11 cellular contexts compared by ENCODE assay signal in genomic region chr18:9619545-9619944, GRCh38. TPM values are rescaled to one million over a fixed set of nuclear protein-coding genes. Genes with fewer than 3 reads are reported as not detected.
DNase-seq lines count a peak whose midpoint lies in the region; ATAC-seq and TF ChIP-seq lines count a peak whose summit lies in the region.
"Had no signal": no experiment of that assay in that cellular context is flagged by ENCODE, and none has a peak within 500 bp of the region (broad histone marks: within the 10 kb centered on the region; RNA-seq: fewer than 3 reads in every experiment).

No MANE protein-coding gene starts in this region.

- H3K36me3 Mint-ChIP-seq in activated CD8-positive, alpha-beta T cell treated with anti-CD3 and anti-CD28 coated beads for 36 hours (ENCODE audit: low read depth), result no peaks in the 10 kb centered on the region

- no peak overlapping the region for H3K27ac ChIP-seq in AG04450 (ENCODE audit: low read depth, low read length)
- H3K27ac ChIP-seq in upper lobe of left lung, result peak overlapping the region in 2 of 4 donors; percentile 36 to 39

- WGBS in upper lobe of left lung, 2 donors, result 20 to 28% methylated on average over 1 of the region's 1 CpG

- H3K36me3 ChIP-seq in upper lobe of left lung, result no peaks in the 10 kb centered on the region

- no peaks in the 10 kb centered on the region for H3K27me3 Mint-ChIP-seq in activated CD8-positive, alpha-beta T cell treated with anti-CD3 and anti-CD28 coated beads for 36 hours

- H3K4me3 Mint-ChIP-seq in activated CD8-positive, alpha-beta T cell treated with anti-CD3 and anti-CD28 coated beads for 36 hours, result no peak overlapping the region

- H3K4me1 ChIP-seq in upper lobe of left lung, result peaks cover 9 to 22% (median 16%) of the 10 kb centered on the region in 4 donors
- H3K4me1 ChIP-seq: Caco-2 had no signal

- POLR2A ChIA-PET in AG04450 (lab: Yijun Ruan, JAX), result interaction anchor here (0.5 to 1.2 kb wide), 6 partner anchors 24 to 123 kb away, joined by 3 to 9 read pairs (median 4); partner anchors contain the start of gene RAB31
- POLR2A ChIA-PET in activated CD8-positive, alpha-beta T cell treated with anti-CD3 and anti-CD28 coated beads for 36 hours (lab: Charles Lee), result no interaction called here

- H3K4me3 ChIP-seq in AG04450 (ENCODE audit: low read depth, low read length) (no peak overlapping the region), upper lobe of left lung (no peak overlapping the region)

- TF ChIP-seq POLR2A in upper lobe of left lung (IDR thresholded peaks at IDR 0.05), result no peak

- no peak for TF ChIP-seq EP300 in upper lobe of left lung (IDR thresholded peaks at IDR 0.05)

- CTCF ChIA-PET in AG04450 (lab: Charles Lee), result interaction anchor here (1.0 to 1.7 kb wide), 4 partner anchors 42 to 332 kb away, joined by 3 to 6 read pairs (median 4); no protein-coding TSS in a partner anchor
- CTCF ChIA-PET in activated CD8-positive, alpha-beta T cell treated with anti-CD3 and anti-CD28 coated beads for 36 hours (lab: Charles Lee), result no interaction called here

- H3K9me3 ChIP-seq in AG04450 (ENCODE audit: control insufficient read depth, insufficient read depth, low read length), result no peaks in the 10 kb centered on the region
- H3K9me3 ChIP-seq in upper lobe of left lung, result no peaks in the 10 kb centered on the region
- H3K9me3 ChIP-seq: Caco-2 had no signal

- H3K4me1 Mint-ChIP-seq in activated CD8-positive, alpha-beta T cell treated with anti-CD3 and anti-CD28 coated beads for 36 hours (ENCODE audit: low read depth), result peaks cover 14% of the 10 kb centered on the region

- no peaks in the 10 kb centered on the region for H3K9me3 Mint-ChIP-seq in activated CD8-positive, alpha-beta T cell treated with anti-CD3 and anti-CD28 coated beads for 36 hours

- H3K27me3 ChIP-seq in AG04450 (ENCODE audit: control insufficient read depth, insufficient read depth, low read length) (no peaks in the 10 kb centered on the region), upper lobe of left lung (no peaks in the 10 kb centered on the region)

- TF ChIP-seq CTCF in AG04450 (IDR thresholded peaks at IDR 0.05; ENCODE audit: low read depth, low read length) (no peak), upper lobe of left lung (IDR thresholded peaks at IDR 0.05) (no peak)
- TF ChIP-seq CTCF in activated CD8-positive, alpha-beta T cell treated with anti-CD3 and anti-CD28 coated beads for 36 hours (IDR thresholded peaks at IDR 0.05), result no peak

- peak; percentile 56 for ATAC-seq in HG03378 (IDR thresholded peaks at IDR 0.05; ENCODE audit: unreplicated experiment)
- peak; percentile 60 for ATAC-seq in activated CD8-positive, alpha-beta T cell treated with anti-CD3 and anti-CD28 coated beads for 36 hours
- ATAC-seq in GM19455 (IDR thresholded peaks at IDR 0.05; ENCODE audit: unreplicated experiment), result no peak
- ATAC-seq in upper lobe of left lung (ENCODE audit: low FRiP score in 2 of 2), result no peak
- ATAC-seq in GM19035 (IDR thresholded peaks at IDR 0.05; ENCODE audit: unreplicated experiment), result no peak

- DNase-seq in AG04450 (ENCODE audit: low read depth, low spot score) (peak; percentile 37), glomerular visceral epithelial cell (ENCODE audit: extremely low spot score) (peak; percentile 25), SIG-M5 treated with dmso at 0.1 percent for 504 hours (lab: John Stamatoyannopoulos, UW; ENCODE audit: unreplicated experiment) (no peak), upper lobe of left lung (no peak)
- DNase-seq in activated CD8-positive, alpha-beta T cell treated with anti-CD3 and anti-CD28 coated beads for 36 hours, result no peak
- DNase-seq: Caco-2, GOT3, NCI-H2081 treated with DMSO at 0.1 percent for 48 hours had no signal

- intact Hi-C loops in activated CD8-positive, alpha-beta T cell treated with anti-CD3 and anti-CD28 coated beads for 36 hours (cut with micrococcal nuclease), result no loop called here

- H3K27ac Mint-ChIP-seq in activated CD8-positive, alpha-beta T cell treated with anti-CD3 and anti-CD28 coated beads for 36 hours, result no peak overlapping the region

RNA-seq across cellular contexts. Expression of gene PPP4R1, which starts 5.2 kb away (rescaled TPM):
- 99.3 and 101 TPM in 2 replicates for polyA plus RNA-seq in AG04450 (2011; rRNA removed)
- polyA minus RNA-seq in AG04450 (2011; rRNA and poly(A)+ RNA removed), result 184 and 186 TPM in 2 replicates
- 10 to 100 TPM; 31.4 to 31.7 TPM for total RNA-seq in activated CD8-positive, alpha-beta T cell treated with anti-CD3 and anti-CD28 coated beads for 36 hours
- total RNA-seq in upper lobe of left lung, result 100 to 1,000 TPM; 125 to 239 (median 189) TPM

Comparison
In these comparisons a context has a peak if more than half of its experiments do, and no peak if none do; other contexts are left out.
1. DNase-seq: peak in AG04450 (single experiment) and glomerular visceral epithelial cell (single experiment); none in activated CD8-positive, alpha-beta T cell treated with anti-CD3 and anti-CD28 coated beads for 36 hours (single experiment), SIG-M5 treated with dmso at 0.1 percent for 504 hours (single experiment) and upper lobe of left lung (0 of 2).
2. ATAC-seq: peak in HG03378 (single experiment) and activated CD8-positive, alpha-beta T cell treated with anti-CD3 and anti-CD28 coated beads for 36 hours (single experiment); none in GM19455 (single experiment), upper lobe of left lung (0 of 2) and GM19035 (single experiment).